Comparison of ENCODE assay signal across 15 cellular contexts in the genomic region with DNA sequence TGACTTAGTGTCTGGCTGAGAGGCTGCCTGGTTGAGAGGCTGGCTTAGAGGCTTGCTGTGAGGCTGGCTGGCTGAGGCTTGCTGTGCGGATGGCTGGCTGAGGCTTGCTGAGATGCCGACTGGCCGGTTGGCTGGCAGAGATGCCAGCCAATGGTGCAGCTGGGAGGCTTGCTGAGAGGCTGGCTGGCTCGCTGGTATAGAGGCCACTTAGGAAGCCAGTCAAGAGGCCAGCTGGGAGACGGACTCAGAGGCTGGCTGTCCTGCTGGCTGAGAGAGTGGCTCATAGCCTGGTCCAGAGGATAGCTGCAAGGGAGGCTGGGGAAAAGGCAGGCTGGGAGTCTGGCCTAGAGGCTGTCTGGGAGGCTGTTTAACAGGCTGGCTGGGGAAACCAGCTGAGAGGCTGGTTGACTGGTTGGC. TPM values are rescaled to one million over a fixed set of nuclear protein-coding genes. Genes with fewer than 3 reads are reported as not detected.
"Had no signal": no experiment of that assay in that cellular context is flagged by ENCODE, and none has a peak within 500 bp of the region (broad histone marks: within the 10 kb centered on the region; RNA-seq: fewer than 3 reads in every experiment).

No MANE protein-coding gene starts in this region.

- H3K27me3 ChIP-seq: cardiac muscle cell, transverse colon had no signal

- H3K4me3 Mint-ChIP-seq: activated CD4-positive, alpha-beta memory T cell treated with anti-CD3 and anti-CD28 coated beads for 36 hours; activated naive CD8-positive, alpha-beta T cell treated with anti-CD3 and anti-CD28 coated beads, Interleukin-2, amount 10 ng/mL, durations not matched to agents 7 days and 5 days; activated T-cell treated with anti-CD3 and anti-CD28 coated beads, Interleukin-2, amount 50 U/mL, for 4 hours had no signal

- H3K4me1 ChIP-seq: transverse colon had no signal

- H3K27ac Mint-ChIP-seq: activated CD4-positive, alpha-beta memory T cell treated with anti-CD3 and anti-CD28 coated beads for 36 hours had no signal

- H3K36me3 Mint-ChIP-seq: activated CD4-positive, alpha-beta memory T cell treated with anti-CD3 and anti-CD28 coated beads for 36 hours; activated naive CD8-positive, alpha-beta T cell treated with anti-CD3 and anti-CD28 coated beads, Interleukin-2, amount 10 ng/mL, durations not matched to agents 7 days and 5 days had no signal

- H3K9me3 Mint-ChIP-seq: activated CD4-positive, alpha-beta memory T cell treated with anti-CD3 and anti-CD28 coated beads for 36 hours; activated naive CD8-positive, alpha-beta T cell treated with anti-CD3 and anti-CD28 coated beads, Interleukin-2, amount 10 ng/mL, durations not matched to agents 7 days and 5 days; activated T-cell treated with anti-CD3 and anti-CD28 coated beads, Interleukin-2, amount 50 U/mL, for 4 hours had no signal

- DNase-seq: activated CD4-positive, alpha-beta memory T cell treated with anti-CD3 and anti-CD28 coated beads for 36 hours; activated naive CD8-positive, alpha-beta T cell treated with anti-CD3 and anti-CD28 coated beads, Interleukin-2, amount 10 ng/mL, durations not matched to agents 7 days and 5 days; activated T-cell treated with anti-CD3 and anti-CD28 coated beads, Interleukin-2, amount 50 U/mL, for 4 hours; effector CD4-positive, alpha-beta T cell; kidney; mesendoderm; stimulated activated CD4-positive, alpha-beta T cell treated with anti-CD3 and anti-CD28 coated beads, Interleukin-4, amount 100 ng/mL, for 4 hours; transverse colon had no signal

- H3K36me3 ChIP-seq: cardiac muscle cell, transverse colon had no signal

- ATAC-seq: activated T-cell treated with anti-CD3 and anti-CD28 coated beads, Interleukin-2, amount 50 U/mL, for 4 hours had no signal

- H3K4me3 ChIP-seq: cardiac muscle cell, SK-N-MC, skin epidermis, transverse colon had no signal

- H3K27ac ChIP-seq: cardiac muscle cell, SK-N-MC had no signal

- H3K9me3 ChIP-seq: transverse colon had no signal

- H3K4me1 Mint-ChIP-seq: activated naive CD8-positive, alpha-beta T cell treated with anti-CD3 and anti-CD28 coated beads, Interleukin-2, amount 10 ng/mL, durations not matched to agents 7 days and 5 days had no signal

RNA-seq across cellular contexts. Expression of a gene that starts 37.3 kb away (rescaled TPM):
- total RNA-seq: activated CD4-positive, alpha-beta memory T cell treated with anti-CD3 and anti-CD28 coated beads for 36 hours; activated naive CD8-positive, alpha-beta T cell treated with anti-CD3 and anti-CD28 coated beads, Interleukin-2, amount 10 ng/mL, durations not matched to agents 7 days and 5 days; cardiac muscle cell; left ventricle myocardium superior; osteocyte; T-helper 2 cell treated with Interferon-gamma antibody and Interleukin-4, amounts not matched to agents 100 ng/mL and 5 ng/mL, for 36 hours; transverse colon had no signal
- polyA plus RNA-seq: cardiac muscle cell, neural cell had no signal
